Comparison of ENCODE assay signal across 9 cellular contexts in the genomic region with DNA sequence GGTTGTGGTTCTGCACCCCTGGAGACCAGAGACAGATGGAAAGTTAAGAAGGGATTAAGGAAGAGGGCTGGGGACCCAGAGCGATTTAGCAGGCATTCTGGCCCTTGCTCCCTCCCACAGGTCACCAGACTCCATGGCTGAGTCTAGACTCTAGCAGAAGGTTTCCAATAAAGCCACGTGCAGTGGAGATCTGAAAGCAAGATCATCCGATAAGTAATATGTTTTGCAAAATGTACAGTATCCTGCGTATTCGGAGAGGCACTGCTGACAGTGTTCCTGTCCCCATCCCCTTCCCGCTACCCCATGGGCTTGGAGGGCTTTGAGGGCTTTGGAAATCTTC. TPM values are rescaled to one million over a fixed set of nuclear protein-coding genes. Genes with fewer than 3 reads are reported as not detected.
DNase-seq lines count a peak whose midpoint lies in the region; ATAC-seq and TF ChIP-seq lines count a peak whose summit lies in the region.
"Had no signal": no experiment of that assay in that cellular context is flagged by ENCODE, and none has a peak within 500 bp of the region (broad histone marks: within the 10 kb centered on the region; RNA-seq: fewer than 3 reads in every experiment).

No MANE protein-coding gene starts in this region.

- ATAC-seq in GM19397 (IDR thresholded peaks at IDR 0.05; ENCODE audit: unreplicated experiment) (peak; percentile 3), RWPE2 (ENCODE audit: low read depth) (peak; percentile 8; the same call in 1 of the 3 replicates), psoas muscle (no peak), GM18873 (IDR thresholded peaks at IDR 0.05; ENCODE audit: low FRiP score, unreplicated experiment) (no peak), GM19035 (IDR thresholded peaks at IDR 0.05; ENCODE audit: unreplicated experiment) (no peak)

- intact Hi-C loops in psoas muscle (cut with DNase I): no loop called here

- H3K9me3 ChIP-seq in RWPE2 (ENCODE audit: severe bottlenecking) (no peaks in the 10 kb centered on the region), psoas muscle (no peaks in the 10 kb centered on the region)

- H3K4me3 ChIP-seq in RWPE2 (ENCODE audit: severe bottlenecking): peak overlapping the region; percentile 25
- peak overlapping the region; percentile 51 for H3K4me3 ChIP-seq in fibroblast of the aortic adventitia (ENCODE audit: low read depth, low read length)
- H3K4me3 ChIP-seq in psoas muscle: peak overlapping the region; percentile 68
- H3K4me3 ChIP-seq: K562 had no signal

- 10 to 22% (median 12%) methylated on average over 6 of the region's 6 CpGs for WGBS in psoas muscle, 3 donors

- H3K4me1 ChIP-seq in RWPE2 (ENCODE audit: insufficient read depth, poor library complexity, severe bottlenecking) (no peaks in the 10 kb centered on the region), psoas muscle (no peaks in the 10 kb centered on the region)

- no peak for DNase-seq in RWPE2 (ENCODE audit: low spot score)
- peak; percentile 1 for DNase-seq in fibroblast of the aortic adventitia (ENCODE audit: low read depth)
- no peak for DNase-seq in psoas muscle
- DNase-seq in stimulated activated CD4-positive, alpha-beta T cell treated with anti-CD3 and anti-CD28 coated beads, Interleukin-4, amount 100 ng/mL, for 24 hours: no peak
- DNase-seq in stimulated activated naive CD4-positive, alpha-beta T cell treated with Interleukin-2 at 50 U/mL for 16 hours (lab: John Stamatoyannopoulos, UW): no peak

- TF ChIP-seq CTCF in RWPE2 (IDR thresholded peaks at IDR 0.05; ENCODE audit: poor library complexity, severe bottlenecking) (no peak), fibroblast of the aortic adventitia (IDR thresholded peaks at IDR 0.05; ENCODE audit: insufficient read depth, low read length) (no peak), psoas muscle (IDR thresholded peaks at IDR 0.05) (no peak)

- H3K27me3 ChIP-seq in RWPE2 (ENCODE audit: insufficient read depth, poor library complexity, severe bottlenecking) (peaks cover 6% of the 10 kb centered on the region), psoas muscle (ENCODE audit: insufficient read depth in 3 of 3, low read length in 2 of 3) (peaks cover 0 to 26% (median 4%) of the 10 kb centered on the region in 3 donors)

- no peak overlapping the region for H3K27ac ChIP-seq in RWPE2 (ENCODE audit: poor library complexity, severe bottlenecking)
- no peak overlapping the region for H3K27ac ChIP-seq in psoas muscle

- no peaks in the 10 kb centered on the region for H3K36me3 ChIP-seq in RWPE2 (ENCODE audit: low read depth)
- no peaks in the 10 kb centered on the region for H3K36me3 ChIP-seq in psoas muscle (ENCODE audit: insufficient read depth in 1 of 2, low read depth in 1 of 2)

RNA-seq across cellular contexts. Expression of a gene that starts 0.5 kb away (rescaled TPM):
- under 0.01 and 0.49 TPM in 2 replicates for total RNA-seq in fibroblast of the aortic adventitia (ENCODE audit: low replicate concordance)
- 1 to 10 TPM; 1.2 to 3.0 (median 1.5) TPM for total RNA-seq in psoas muscle
- polyA plus RNA-seq in psoas muscle: under 1 TPM; 0.30 to 0.58 (median 0.49) TPM
- polyA plus RNA-seq: K562 had no signal

Comparison
In these comparisons a context has a peak if more than half of its experiments do, and no peak if none do; other contexts are left out.
1. ATAC-seq: peak in GM19397 (single experiment) and RWPE2 (single experiment); none in psoas muscle (0 of 4), GM18873 (single experiment) and GM19035 (single experiment).
2. Peak in every context shown above with its lines, with median percentiles within 50 percentile points of each other: H3K4me3 ChIP-seq.